20 cellular contexts compared by ENCODE assay signal in the genomic region with DNA sequence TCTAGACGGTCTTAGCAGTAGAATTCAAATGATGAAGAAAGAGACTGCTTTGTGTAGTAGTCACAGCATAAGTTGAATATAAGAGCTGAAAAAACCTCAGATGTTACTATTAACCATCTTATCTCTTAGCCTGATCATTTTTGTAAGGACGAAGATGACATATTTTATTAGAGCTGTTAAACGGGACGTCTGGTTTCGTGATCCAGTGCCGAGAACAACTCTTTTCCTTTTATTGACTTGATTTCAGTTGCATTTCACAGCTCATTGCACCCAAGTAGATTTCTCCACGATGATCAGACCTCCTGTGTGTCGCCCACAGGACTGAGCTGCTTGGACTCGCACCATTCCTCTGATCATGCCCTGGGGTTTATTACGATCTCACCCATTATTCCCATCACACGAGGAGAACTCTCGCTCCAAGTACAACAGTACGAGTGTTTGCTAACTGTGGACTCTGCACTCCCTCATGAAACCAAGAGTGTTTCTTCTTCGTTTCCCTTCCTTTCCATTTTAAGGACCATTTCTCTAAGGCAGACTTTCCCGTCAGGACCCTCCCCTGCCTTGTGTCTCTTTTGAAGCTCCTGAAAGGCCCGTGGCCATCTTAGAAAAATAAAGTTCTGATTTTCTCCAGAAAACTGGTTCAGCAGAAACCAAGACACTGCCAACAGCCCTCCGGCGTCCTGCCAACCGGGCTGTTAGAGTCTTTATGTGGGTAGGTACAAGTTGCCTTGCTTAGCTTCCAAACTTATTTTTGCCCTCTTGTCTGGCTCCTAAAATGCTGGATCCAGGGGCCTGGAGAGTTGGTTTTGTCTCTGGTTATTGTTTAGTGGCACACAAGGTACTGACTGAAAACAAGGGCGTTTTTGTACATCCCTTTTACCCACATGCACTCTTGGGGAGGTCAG. TPM values are rescaled to one million over a fixed set of nuclear protein-coding genes. Genes with fewer than 3 reads are reported as not detected.
DNase-seq lines count a peak whose midpoint lies in the region; TF ChIP-seq lines count a peak whose summit lies in the region.
"Had no signal": no experiment of that assay in that cellular context is flagged by ENCODE, and none has a peak within 500 bp of the region (broad histone marks: within the 10 kb centered on the region; RNA-seq: fewer than 3 reads in every experiment).

No MANE protein-coding gene starts in this region.

- no peaks in the 10 kb centered on the region for H3K9me3 ChIP-seq in esophagus muscularis mucosa
- H3K9me3 ChIP-seq: breast epithelium had no signal

- H3K27ac ChIP-seq in cingulate gyrus (ENCODE audit: low read depth, low read length): peak overlapping the region; percentile 48
- H3K27ac ChIP-seq in esophagus muscularis mucosa (replicated peaks in 1 of 4): no peak overlapping the region
- H3K27ac ChIP-seq: breast epithelium, foreskin keratinocyte had no signal

- in situ Hi-C loops in G401 (cut with HindIII; ENCODE audit: low sequenced_read_pairs): no loop called here

- 94% methylated on average over 20 of the region's 20 CpGs for WGBS in esophagus muscularis mucosa

- no peak for TF ChIP-seq POLR2A in esophagus muscularis mucosa (IDR thresholded peaks at IDR 0.05; ENCODE audit: low read depth)

- DNase-seq in G401 (ENCODE audit: low spot score) (peak; percentile 12), medulla oblongata (ENCODE audit: extremely low spot score) (peak; percentile 60), renal cortical epithelial cell (ENCODE audit: low read depth) (peak; percentile 39), COR-L47 (lab: John Stamatoyannopoulos, UW) (no peak), esophagus muscularis mucosa (ENCODE audit: extremely low spot score) (no peak), DMS 273 treated with DMSO at 0.1 percent for 48 hours (lab: John Stamatoyannopoulos, UW) (no peak), NCI-H1417 treated with DMSO at 0.1 percent for 48 hours (lab: John Stamatoyannopoulos, UW) (no peak)
- DNase-seq: ACHN; activated T-cell treated with anti-CD3 and anti-CD28 coated beads, Interleukin-2, amount 50 U/mL, for 72 hours; foreskin keratinocyte; GDM1; islet precursor cell; NCI-H1694; NCI-H2171 treated with DMSO at 0.1 percent for 48 hours; NCI-H526 treated with DMSO at 0.1 percent for 48 hours; SW 1271 had no signal

- intact Hi-C loops in esophagus muscularis mucosa (cut with DNase I): no loop called here

- TF ChIP-seq CTCF in esophagus muscularis mucosa (IDR thresholded peaks at IDR 0.05): no peak

- no peak overlapping the region for H3K4me3 ChIP-seq in esophagus muscularis mucosa

- no peaks in the 10 kb centered on the region for H3K27me3 ChIP-seq in esophagus muscularis mucosa
- H3K27me3 ChIP-seq: breast epithelium, foreskin keratinocyte had no signal

- no peaks in the 10 kb centered on the region for H3K36me3 ChIP-seq in esophagus muscularis mucosa
- H3K36me3 ChIP-seq: breast epithelium had no signal

- TF ChIP-seq EP300 in esophagus muscularis mucosa (IDR thresholded peaks at IDR 0.05): no peak

- peaks cover 3 to 15% (median 11%) of the 10 kb centered on the region in 4 donors for H3K4me1 ChIP-seq in esophagus muscularis mucosa
- H3K4me1 ChIP-seq: foreskin keratinocyte had no signal

RNA-seq across cellular contexts. Expression of a gene that starts 48.2 kb away (rescaled TPM):
- not detected in 2 replicates for total RNA-seq in G401 (2014; rRNA removed; shearing (Covaris generic))
- total RNA-seq in renal cortical epithelial cell: not detected in 2 replicates
- not detected for total RNA-seq in esophagus muscularis mucosa
- total RNA-seq: activated T-cell treated with anti-CD3 and anti-CD28 coated beads, Interleukin-2, amount 50 U/mL, for 72 hours; breast epithelium; foreskin keratinocyte; mesenteric fat pad; neural crest cell had no signal

Comparison
In these comparisons a context has a peak if more than half of its experiments do, and no peak if none do; other contexts are left out.
1. DNase-seq: peak in G401 (single experiment), medulla oblongata (single experiment) and renal cortical epithelial cell (single experiment); none in COR-L47 (single experiment), esophagus muscularis mucosa (single experiment), DMS 273 treated with DMSO at 0.1 percent for 48 hours (single experiment) and NCI-H1417 treated with DMSO at 0.1 percent for 48 hours (single experiment).